ENCODE assay signal across 8 cellular contexts in the genomic region with DNA sequence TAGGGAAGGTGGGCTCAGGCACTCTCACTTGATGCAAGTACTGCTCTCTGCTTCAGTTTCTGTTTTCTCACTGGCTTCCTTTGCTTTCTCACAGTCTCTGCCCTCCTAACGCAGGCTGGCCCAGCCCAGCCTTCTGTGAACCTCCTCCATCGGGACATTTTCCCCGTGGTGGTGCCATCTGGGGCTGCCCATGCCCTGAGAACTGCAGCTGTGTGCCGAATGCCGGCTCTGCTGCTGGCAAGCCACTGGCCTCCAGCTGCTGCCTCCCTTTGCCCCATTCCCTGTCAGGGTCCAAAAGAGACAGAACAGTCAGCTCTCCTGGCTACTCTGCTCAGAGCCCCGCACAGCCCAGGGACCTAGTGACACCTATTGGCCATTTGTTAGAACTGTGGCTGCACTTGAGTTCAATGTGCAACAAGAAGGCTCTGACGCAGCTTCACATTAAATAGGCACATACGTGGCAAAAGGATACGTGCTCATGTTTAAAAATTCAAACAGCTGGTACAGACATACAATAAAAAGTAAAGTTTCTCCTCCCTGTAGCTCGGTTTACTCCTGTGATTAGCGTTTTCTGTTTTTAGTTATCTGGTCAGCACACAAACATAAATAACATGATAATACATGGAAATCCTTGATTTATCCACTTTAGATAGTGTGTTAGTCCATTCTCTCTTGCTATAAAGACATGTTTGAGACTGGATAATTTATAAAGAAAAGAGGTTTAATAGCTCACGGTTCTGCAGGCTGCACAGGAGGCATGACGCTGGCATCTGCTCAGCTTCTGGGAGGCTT. TPM values are rescaled to one million over a fixed set of nuclear protein-coding genes. Genes with fewer than 3 reads are reported as not detected.
DNase-seq lines count a peak whose midpoint lies in the region; ATAC-seq and TF ChIP-seq lines count a peak whose summit lies in the region.

No MANE protein-coding gene starts in this region.

- H3K27ac ChIP-seq in dorsolateral prefrontal cortex (no peak overlapping the region), tibial nerve (no peak overlapping the region)

- ATAC-seq in GM21526 (IDR thresholded peaks at IDR 0.05; ENCODE audit: low FRiP score, unreplicated experiment), result peak; percentile 93

- H3K4me3 ChIP-seq in dorsolateral prefrontal cortex, result peak overlapping the region in 5 of 59 donors; percentile 13 to 35 (median 32)
- no peak overlapping the region for H3K4me3 ChIP-seq in tibial nerve

- peaks cover 8% of the 10 kb centered on the region for H3K27me3 Mint-ChIP-seq in activated CD4-positive, alpha-beta T cell treated with anti-CD3 and anti-CD28 coated beads, Interleukin-2, amount 10 ng/mL, durations not matched to agents 24 days and 14 days

- no peaks in the 10 kb centered on the region for H3K36me3 ChIP-seq in tibial nerve

- 46 to 48% methylated on average over 13 of the region's 13 CpGs for WGBS in tibial nerve, 2 donors

- H3K27me3 ChIP-seq in dorsolateral prefrontal cortex (peaks cover 0 to 4% (median 0%) of the 10 kb centered on the region in 45 donors), tibial nerve (no peaks in the 10 kb centered on the region)

- no peak for TF ChIP-seq POLR2A in tibial nerve (IDR thresholded peaks at IDR 0.05)

- no peak overlapping the region for H3K4me3 Mint-ChIP-seq in activated CD4-positive, alpha-beta T cell treated with anti-CD3 and anti-CD28 coated beads, Interleukin-2, amount 10 ng/mL, durations not matched to agents 24 days and 14 days

- no peaks in the 10 kb centered on the region for H3K9me3 Mint-ChIP-seq in activated CD4-positive, alpha-beta T cell treated with anti-CD3 and anti-CD28 coated beads, Interleukin-2, amount 10 ng/mL, durations not matched to agents 24 days and 14 days

- no peak for TF ChIP-seq EP300 in tibial nerve (IDR thresholded peaks at IDR 0.05)

- H3K4me1 Mint-ChIP-seq in activated CD4-positive, alpha-beta T cell treated with anti-CD3 and anti-CD28 coated beads, Interleukin-2, amount 10 ng/mL, durations not matched to agents 24 days and 14 days, result peaks cover 3% of the 10 kb centered on the region

- intact Hi-C loops in activated CD4-positive, alpha-beta T cell treated with anti-CD3 and anti-CD28 coated beads, Interleukin-2, amount 10 ng/mL, durations not matched to agents 24 days and 14 days (cut with micrococcal nuclease), result no loop called here
- intact Hi-C loops in dorsolateral prefrontal cortex (cut with DNase I), result loop anchor here in 1 of 2 donors (5.0 kb wide), 1 partner anchor 313 kb away; no protein-coding TSS in a partner anchor

- DNase-seq in activated CD4-positive, alpha-beta T cell treated with anti-CD3 and anti-CD28 coated beads, Interleukin-2, amount 10 ng/mL, durations not matched to agents 24 days and 14 days, result peak; percentile 76
- DNase-seq in activated CD4-positive, alpha-beta T cell treated with anti-CD3 and anti-CD28 coated beads for 4 hours, result no peak
- DNase-seq in HuH-7 (ENCODE audit: low spot score) (peak; percentile 58), RPMI8226 (peak; percentile 84), dorsolateral prefrontal cortex (peak in 8 of 10 donors; percentile 15 to 66 (median 61)), medulla oblongata (ENCODE audit: extremely low spot score) (peak; percentile 73), tibial nerve (ENCODE audit: low spot score in 2 of 2) (peak in 1 of 2 donors; percentile 45)

- TF ChIP-seq CTCF in dorsolateral prefrontal cortex (IDR thresholded peaks at IDR 0.05 in 54 of 56, conservative IDR thresholded peaks at IDR 0.05 in 2 of 56; ENCODE audit: low read depth in 1 of 56, partially characterized antibody in 56 of 56), result peak in 55 of 56 donors; percentile 45 to 77 (median 67)
- peak; percentile 33 to 72 (median 54) for TF ChIP-seq CTCF in tibial nerve (IDR thresholded peaks at IDR 0.05)

- H3K36me3 Mint-ChIP-seq in activated CD4-positive, alpha-beta T cell treated with anti-CD3 and anti-CD28 coated beads, Interleukin-2, amount 10 ng/mL, durations not matched to agents 24 days and 14 days (ENCODE audit: low read depth), result no peaks in the 10 kb centered on the region

- no peak overlapping the region for H3K27ac Mint-ChIP-seq in activated CD4-positive, alpha-beta T cell treated with anti-CD3 and anti-CD28 coated beads, Interleukin-2, amount 10 ng/mL, durations not matched to agents 24 days and 14 days

- H3K9me3 ChIP-seq in tibial nerve, result no peaks in the 10 kb centered on the region

- H3K4me1 ChIP-seq in tibial nerve, result peaks cover 0 to 4% (median 0%) of the 10 kb centered on the region in 4 donors

RNA-seq across cellular contexts. Expression of a gene that starts 46.6 kb away (rescaled TPM):
- not detected in 2 replicates for total RNA-seq in activated CD4-positive, alpha-beta T cell treated with anti-CD3 and anti-CD28 coated beads, Interleukin-2, amount 10 ng/mL, durations not matched to agents 24 days and 14 days
- total RNA-seq in dorsolateral prefrontal cortex (under 1 TPM in 5 of 120 experiments, not detected in 115; 0.11 to 0.26 (median 0.16) TPM), tibial nerve (under 1 TPM in 2 of 4 donors, not detected in 2; 0.21 to 0.30 TPM)

Comparison
In these comparisons a context has a peak if more than half of its experiments do, and no peak if none do; other contexts are left out.
1. DNase-seq: peak in activated CD4-positive, alpha-beta T cell treated with anti-CD3 and anti-CD28 coated beads, Interleukin-2, amount 10 ng/mL, durations not matched to agents 24 days and 14 days (single experiment), HuH-7 (single experiment), RPMI8226 (single experiment), dorsolateral prefrontal cortex (8 of 10) and medulla oblongata (single experiment); none in activated CD4-positive, alpha-beta T cell treated with anti-CD3 and anti-CD28 coated beads for 4 hours (0 of 2).